2 cellular contexts compared by ENCODE assay signal in genomic region chr1:236081546-236082227, GRCh38.
TF ChIP-seq lines count a peak whose summit lies in the region.

No MANE protein-coding gene starts in this region.

TF ChIP-seq in IMR-90, 13 proteins besides CTCF, POLR2A, EP300 and RAD21:
- TF ChIP-seq USF2 (IDR thresholded peaks at IDR 0.05; ENCODE audit: low read depth, low read length) (no peak), RCOR1 (IDR thresholded peaks at IDR 0.05; ENCODE audit: insufficient replicate concordance, low read length) (no peak), NFE2L2 (IDR thresholded peaks at IDR 0.05; ENCODE audit: low read depth, low read length) (no peak), CHD1 (IDR thresholded peaks at IDR 0.05; ENCODE audit: low read depth, low read length) (no peak), MAZ (IDR thresholded peaks at IDR 0.05; ENCODE audit: borderline replicate concordance, low read depth, low read length) (no peak)

TF ChIP-seq in H1, 55 proteins besides CTCF, POLR2A, EP300 and RAD21:
- TF ChIP-seq CHD1 (IDR thresholded peaks at IDR 0.05; ENCODE audit: low read depth, low read length) (no peak), POLR2AphosphoS5 (IDR thresholded peaks at IDR 0.05; ENCODE audit: low read depth, low read length) (no peak), BRCA1 (IDR thresholded peaks at IDR 0.05; ENCODE audit: low read depth, low read length) (no peak), USF2 (IDR thresholded peaks at IDR 0.05; ENCODE audit: low read length) (no peak), CBX8 (IDR thresholded peaks at IDR 0.05; ENCODE audit: borderline replicate concordance, low read depth, low read length) (no peak), NRF1 (IDR thresholded peaks at IDR 0.05; ENCODE audit: low read depth, low read length) (no peak), PHF8 (conservative IDR thresholded peaks at IDR 0.05; ENCODE audit: low read depth, low read length) (no peak), SIN3A (conservative IDR thresholded peaks at IDR 0.05 in 1 of 2, IDR thresholded peaks at IDR 0.05 in 1 of 2; ENCODE audit: low read depth in 1 of 2, low read length in 2 of 2) (no peak), SUZ12 (IDR thresholded peaks at IDR 0.05; ENCODE audit: low read length) (no peak), TAF7 (optimal IDR thresholded peaks at IDR 0.05; ENCODE audit: borderline replicate concordance, low read depth, low read length) (no peak), RFX5 (IDR thresholded peaks at IDR 0.05; ENCODE audit: borderline replicate concordance, low read depth, low read length) (no peak), KDM1A (IDR thresholded peaks at IDR 0.05; ENCODE audit: borderline replicate concordance, low read length) (no peak), CHD7 (IDR thresholded peaks at IDR 0.05; ENCODE audit: insufficient replicate concordance, low read length) (no peak), NANOG (IDR thresholded peaks at IDR 0.05; ENCODE audit: insufficient read depth, low read depth, low read length, poor library complexity, severe bottlenecking) (no peak), EZH2 (IDR thresholded peaks at IDR 0.05; ENCODE audit: low read depth, low read length, severe bottlenecking) (no peak)
